5 cellular contexts compared by ENCODE assay signal in genomic region chr5:138247800-138248199, GRCh38. TPM values are rescaled to one million over a fixed set of nuclear protein-coding genes. Genes with fewer than 3 reads are reported as not detected.
"Had no signal": no experiment of that assay in that cellular context is flagged by ENCODE, and none has a peak within 500 bp of the region (broad histone marks: within the 10 kb centered on the region; RNA-seq: fewer than 3 reads in every experiment).

No MANE protein-coding gene starts in this region.

RNA-seq across cellular contexts. Expression of gene GFRA3, which starts 26.6 kb away (rescaled TPM):
- total RNA-seq: HT-29, HT1080, IMR-90, K562 had no signal
- polyA plus RNA-seq: IgD-negative memory B cell, IMR-90 had no signal
